Comparison of ENCODE assay signal across 28 cellular contexts in genomic region chr4:151454513-151454912, GRCh38. TPM values are rescaled to one million over a fixed set of nuclear protein-coding genes. Genes with fewer than 3 reads are reported as not detected.
"Had no signal": no experiment of that assay in that cellular context is flagged by ENCODE, and none has a peak within 500 bp of the region (broad histone marks: within the 10 kb centered on the region; RNA-seq: fewer than 3 reads in every experiment).

No MANE protein-coding gene starts in this region.

- H3K9me3 ChIP-seq: esophagus muscularis mucosa, gastroesophageal sphincter had no signal

- H3K4me1 ChIP-seq: gastroesophageal sphincter had no signal

- H3K4me3 ChIP-seq: esophagus muscularis mucosa, gastroesophageal sphincter had no signal

- H3K27ac ChIP-seq: esophagus muscularis mucosa, foreskin keratinocyte, gastroesophageal sphincter had no signal

- H3K36me3 ChIP-seq: esophagus muscularis mucosa, gastroesophageal sphincter had no signal

- H3K27me3 ChIP-seq: esophagus muscularis mucosa, foreskin keratinocyte, gastroesophageal sphincter had no signal

- ATAC-seq: activated CD4-positive, CD25-positive, alpha-beta regulatory T cell treated with anti-CD3 and anti-CD28 coated beads, Interleukin-2, amount 50 U/mL, for 24 hours; activated CD8-positive, alpha-beta T cell treated with anti-CD3 and anti-CD28 coated beads for 36 hours; activated T-cell treated with anti-CD3 and anti-CD28 coated beads, Interleukin-2, amount 50 U/mL, for 4 hours; activated T-helper 17 cell treated with anti-CD3 and anti-CD28 coated beads, Interleukin-2, amount 50 U/mL, for 72 hours; effector memory CD8-positive, alpha-beta T cell; foreskin keratinocyte; gastroesophageal sphincter had no signal

- DNase-seq: activated B cell treated with CpG ODN at 0.5 μM for 24 hours; activated CD4-positive, alpha-beta T cell treated with anti-CD3 and anti-CD28 coated beads for 48 hours; activated CD4-positive, alpha-beta T cell treated with anti-CD3 and anti-CD28 coated beads, Interleukin-2, amount 50 U/mL, for 1 hour; activated CD4-positive, alpha-beta T cell treated with anti-CD3 and anti-CD28 coated beads, Interleukin-2, amount 50 U/mL, for 48 hours; activated CD8-positive, alpha-beta memory T cell treated with anti-CD3 and anti-CD28 coated beads for 24 hours; activated CD8-positive, alpha-beta T cell treated with anti-CD3 and anti-CD28 coated beads for 36 hours; activated effector memory CD4-positive, alpha-beta T cell treated with Interleukin-2 at 50 U/mL for 16 hours; activated gamma-delta T cell treated with Interleukin-2 at 50 U/mL for 16 hours; activated naive CD4-positive, alpha-beta T cell treated with anti-CD3 and anti-CD28 coated beads, Interleukin-2, amount 50 U/mL, for 16 hours; activated naive CD4-positive, alpha-beta T cell treated with Interleukin-2 at 50 U/mL for 16 hours; activated T-cell treated with anti-CD3 and anti-CD28 coated beads, Interleukin-2, amount 50 U/mL, for 4 hours; amniotic stem cell; anterior cingulate cortex; caudate nucleus; cortex of kidney; dermis blood vessel endothelial cell; effector CD4-positive, alpha-beta T cell; effector memory CD8-positive, alpha-beta T cell; erythroblast; foreskin keratinocyte; T-helper 2 cell had no signal

- FAIRE-seq: astrocyte, colon had no signal

RNA-seq across cellular contexts. Expression of gene FHIP1A, which starts 45.5 kb away (rescaled TPM):
- total RNA-seq: T-helper 1 cell treated with Interleukin-12 subunit alpha and Interleukin-12 subunit beta and Interleukin-4 antibody, amounts not matched to agents 30 ng/mL and 1 ng/mL, for 36 hours had no signal
